8 cellular contexts compared by ENCODE assay signal in genomic region chr12:64759035-64759894, GRCh38. TPM values are rescaled to one million over a fixed set of nuclear protein-coding genes. Genes with fewer than 3 reads are reported as not detected.
A peak's percentile ranks its signal among the peaks of the same experiment; 100 is the strongest.
DNase-seq lines count a peak whose midpoint lies in the region; ATAC-seq and TF ChIP-seq lines count a peak whose summit lies in the region.

TSS of gene GNS (minus strand) at chr12:64759406. CDS start at chr12:64759276, 130 bp downstream.

- peak within 1 kb of the TSS; percentile 92 for H3K27ac Mint-ChIP-seq in activated T-cell treated with anti-CD3 and anti-CD28 coated beads, Interleukin-2, amount 50 U/mL, for 72 hours

- peaks cover 2 to 3% of the 10 kb centered on the region in 2 donors for H3K36me3 Mint-ChIP-seq in activated T-cell treated with anti-CD3 and anti-CD28 coated beads, Interleukin-2, amount 50 U/mL, for 72 hours (ENCODE audit: insufficient read depth in 2 of 2)

- no peaks in the 10 kb centered on the region for H3K9me3 Mint-ChIP-seq in activated T-cell treated with anti-CD3 and anti-CD28 coated beads, Interleukin-2, amount 50 U/mL, for 72 hours

- peak within 1 kb of the TSS; percentile 63 for H3K4me3 ChIP-seq in KMS-11 (IDR thresholded peaks at IDR 0.05; ENCODE audit: insufficient read depth, low read depth, low read length)
- peak within 1 kb of the TSS; percentile 83 to 97 (median 87) for H3K4me3 ChIP-seq in Peyer's patch
- peak within 1 kb of the TSS; percentile 72 to 99 (median 89) for H3K4me3 ChIP-seq in esophagus muscularis mucosa

- TF ChIP-seq CTCF in KMS-11 (conservative IDR thresholded peaks at IDR 0.05; ENCODE audit: low read depth, low read length) (no peak), Peyer's patch (IDR thresholded peaks at IDR 0.05) (no peak), esophagus muscularis mucosa (IDR thresholded peaks at IDR 0.05) (peak in 1 of 3 experiments; percentile 8)

- H3K4me2 ChIP-seq in KMS-11 = peak within 1 kb of the TSS; percentile 99

- TF ChIP-seq EP300 in esophagus muscularis mucosa (IDR thresholded peaks at IDR 0.05) = peak; percentile 53

- H3K9ac ChIP-seq in KMS-11 = peak within 1 kb of the TSS; percentile 62

- H2AFZ ChIP-seq in KMS-11 (ENCODE audit: low read depth) = peak within 1 kb of the TSS; percentile 99

- peak in 1 of 2 donors; percentile 30 for TF ChIP-seq POLR2A in Peyer's patch (IDR thresholded peaks at IDR 0.05)
- TF ChIP-seq POLR2A in esophagus muscularis mucosa (IDR thresholded peaks at IDR 0.05; ENCODE audit: low read depth) = peak; percentile 6

- H3K4me3 Mint-ChIP-seq in activated T-cell treated with anti-CD3 and anti-CD28 coated beads, Interleukin-2, amount 50 U/mL, for 72 hours = peak within 1 kb of the TSS; percentile 88 to 91

- peaks cover 35% of the 10 kb centered on the region for H3K4me1 ChIP-seq in KMS-11 (ENCODE audit: low read depth, poor library complexity, severe bottlenecking)
- peaks cover 0 to 23% (median 0%) of the 10 kb centered on the region in 4 donors for H3K4me1 ChIP-seq in Peyer's patch
- peaks cover 16 to 36% (median 27%) of the 10 kb centered on the region in 4 donors for H3K4me1 ChIP-seq in esophagus muscularis mucosa

- H3K36me3 ChIP-seq in KMS-11 (ENCODE audit: insufficient read depth) (no peaks in the 10 kb centered on the region), Peyer's patch (peaks cover 0 to 4% (median 0%) of the 10 kb centered on the region in 3 donors), esophagus muscularis mucosa (peaks cover 0 to 8% (median 2%) of the 10 kb centered on the region in 4 donors)

- peaks cover 41% of the 10 kb centered on the region for H3K4me1 Mint-ChIP-seq in activated T-cell treated with anti-CD3 and anti-CD28 coated beads, Interleukin-2, amount 50 U/mL, for 72 hours (ENCODE audit: low read depth)

- H3K27me3 Mint-ChIP-seq in activated T-cell treated with anti-CD3 and anti-CD28 coated beads, Interleukin-2, amount 50 U/mL, for 72 hours (ENCODE audit: low read depth) = no peaks in the 10 kb centered on the region

- H3K27ac ChIP-seq in KMS-11 (0 out of 2 replicates have a peak within 1 kb of the TSS, but pooled peaks have one; percentile 5), Peyer's patch (peak within 1 kb of the TSS; percentile 71 to 94 (median 84)), esophagus muscularis mucosa (replicated peaks in 1 of 4) (peak within 1 kb of the TSS; percentile 82 to 93 (median 87))

- DNase-seq in DMS153 treated with DMSO at 0.1 percent for 48 hours (lab: John Stamatoyannopoulos, UW; ENCODE audit: unreplicated experiment) = peak; percentile 90
- DNase-seq in Peyer's patch = peak; percentile 95 to 99 (median 98)
- DNase-seq in activated T-cell treated with anti-CD3 and anti-CD28 coated beads, Interleukin-2, amount 50 U/mL, for 72 hours = peak; percentile 96 to 98
- peak; percentile 99 for DNase-seq in esophagus muscularis mucosa (ENCODE audit: extremely low spot score)
- DNase-seq in myocyte (ENCODE audit: low read depth) = peak; percentile 95
- peak; percentile 91 to 93 for DNase-seq in stimulated activated CD8-positive, alpha-beta memory T cell treated with anti-CD3 and anti-CD28 coated beads, Interleukin-7, amount 100 ng/mL, for 48 hours (ENCODE audit: extremely low read depth in 1 of 2, low read depth in 1 of 2)

- H3K9me3 ChIP-seq in Peyer's patch = no peaks in the 10 kb centered on the region
- no peaks in the 10 kb centered on the region for H3K9me3 ChIP-seq in esophagus muscularis mucosa

- H3K79me2 ChIP-seq in KMS-11 (ENCODE audit: insufficient read depth, low read depth) = peaks cover 6% of the 10 kb centered on the region; the same call in 1 of the 2 replicates

- no peaks in the 10 kb centered on the region for H4K20me1 ChIP-seq in KMS-11 (ENCODE audit: insufficient read depth)

- peak; percentile 85 for ATAC-seq in GM21717 (IDR thresholded peaks at IDR 0.05; ENCODE audit: unreplicated experiment)
- peak; percentile 91 to 94 for ATAC-seq in activated T-cell treated with anti-CD3 and anti-CD28 coated beads, Interleukin-2, amount 50 U/mL, for 72 hours (replicated peaks in 1 of 2)

- intact Hi-C loops in esophagus muscularis mucosa (cut with DNase I) = no loop called here

- H3K27me3 ChIP-seq in KMS-11 (ENCODE audit: insufficient read depth, low read depth) (no peaks in the 10 kb centered on the region), Peyer's patch (no peaks in the 10 kb centered on the region), esophagus muscularis mucosa (no peaks in the 10 kb centered on the region)

- WGBS in esophagus muscularis mucosa = under 1% methylated on average over 53 of the region's 67 CpGs

RNA-seq across cellular contexts. Expression of gene GNS, which starts in this region (rescaled TPM):
- total RNA-seq in Peyer's patch (100 to 1,000 TPM in 2 of 4 donors, 10 to 100 TPM in 2; 19.8 to 146 (median 102) TPM), esophagus muscularis mucosa (10 to 100 TPM; 71.0 to 92.9 (median 89.9) TPM), myocyte (187 and 201 TPM in 2 replicates)
- 10 to 100 TPM; 26.0 to 40.8 TPM for total RNA-seq in activated T-cell treated with anti-CD3 and anti-CD28 coated beads, Interleukin-2, amount 50 U/mL, for 72 hours
- polyA plus RNA-seq in myocyte (2012) = 134 TPM

Comparison
In these comparisons a context has a peak if more than half of its experiments do, and no peak if none do; other contexts are left out.
1. Peak in every context shown above with its lines: DNase-seq, ATAC-seq, H3K4me3 ChIP-seq and H3K27ac ChIP-seq.
2. H3K27ac ChIP-seq: peak in every context shown above with its lines; median percentile 87 in esophagus muscularis mucosa; 84 in Peyer's patch; 5 in KMS-11.